28 cellular contexts compared by ENCODE assay signal in genomic region chr14:100433428-100433814, GRCh38.
"Had no signal": no experiment of that assay in that cellular context is flagged by ENCODE, and none has a peak within 500 bp of the region (broad histone marks: within the 10 kb centered on the region; RNA-seq: fewer than 3 reads in every experiment).

No MANE protein-coding gene starts in this region.

- H3K27ac ChIP-seq: lower lobe of right lung, neural progenitor cell, ovary, right atrium auricular region, right lobe of liver, skin epidermis, stomach, testis, thyroid gland, transverse colon, vagina had no signal

- H3K4me1 Mint-ChIP-seq: immature natural killer cell had no signal

- H3K27me3 Mint-ChIP-seq: naive thymus-derived CD8-positive, alpha-beta T cell; progenitor cell of endocrine pancreas; stimulated activated naive B cell treated with anti-CD40 and anti-IgM and Interleukin-4, amounts not matched to agents 10 μg/mL and 1 μg/mL and 100 μg/mL, for 72 hours had no signal

- DNase-seq: hypothalamus; immature natural killer cell; kidney; left colon; left lung; lower lobe of right lung; mammary epithelial cell; mesenchymal stem cell; naive thymus-derived CD8-positive, alpha-beta T cell; ovary; stimulated activated CD4-positive, alpha-beta T cell treated with anti-CD3 and anti-CD28 coated beads, Interleukin-12 subunit alpha, Interleukin-12 subunit beta, amount 100 ng/mL, for 4 hours; stimulated activated CD4-positive, alpha-beta T cell treated with anti-CD3 and anti-CD28 coated beads, Interleukin-15, amount 100 ng/mL, for 24 hours; stimulated activated CD4-positive, alpha-beta T cell treated with anti-CD3 and anti-CD28 coated beads, Interleukin-2, amount 100 ng/mL, for 24 hours; stimulated activated CD4-positive, alpha-beta T cell treated with anti-CD3 and anti-CD28 coated beads, Interleukin-4, amount 100 ng/mL, for 1 hour; stimulated activated naive B cell treated with anti-CD40 and anti-IgM and Interleukin-4, amounts not matched to agents 10 μg/mL and 1 μg/mL and 100 μg/mL, for 72 hours; stimulated activated naive CD8-positive, alpha-beta T cell treated with anti-CD3 and anti-CD28 coated beads, Interleukin-15, Interleukin-2, amounts not matched to agents 100 U/mL and 50 U/mL, for 24 hours; stomach; testis; thyroid gland; transverse colon; upper lobe of left lung had no signal

- H3K9ac ChIP-seq: neural progenitor cell had no signal

- H3K27me3 ChIP-seq: left lung, neural progenitor cell, ovary, right atrium auricular region, right lobe of liver, stomach, testis, thyroid gland, transverse colon, upper lobe of left lung, vagina had no signal

- ATAC-seq: left colon; left lung; lower lobe of right lung; naive thymus-derived CD8-positive, alpha-beta T cell; right lobe of liver; stimulated activated naive CD8-positive, alpha-beta T cell treated with anti-CD3 and anti-CD28 coated beads, Interleukin-15, Interleukin-2, amounts not matched to agents 100 U/mL and 50 U/mL, for 24 hours had no signal

- H2AFZ ChIP-seq: neural progenitor cell had no signal

- H3K9me3 Mint-ChIP-seq: immature natural killer cell; naive thymus-derived CD8-positive, alpha-beta T cell; nephron; neural progenitor cell; stimulated activated naive B cell treated with anti-CD40 and anti-IgM and Interleukin-4, amounts not matched to agents 10 μg/mL and 1 μg/mL and 100 μg/mL, for 72 hours had no signal

- H3K36me3 Mint-ChIP-seq: neural progenitor cell had no signal

- H3K27ac Mint-ChIP-seq: nephron; neural progenitor cell; progenitor cell of endocrine pancreas; stimulated activated naive B cell treated with anti-CD40 and anti-IgM and Interleukin-4, amounts not matched to agents 10 μg/mL and 1 μg/mL and 100 μg/mL, for 72 hours had no signal

- H3K9me3 ChIP-seq: left lung, lower lobe of right lung, ovary, right atrium auricular region, right lobe of liver, stomach, testis, thyroid gland, transverse colon, upper lobe of left lung, vagina had no signal

- H3K4me3 Mint-ChIP-seq: immature natural killer cell; naive thymus-derived CD8-positive, alpha-beta T cell; nephron; neural progenitor cell; stimulated activated naive B cell treated with anti-CD40 and anti-IgM and Interleukin-4, amounts not matched to agents 10 μg/mL and 1 μg/mL and 100 μg/mL, for 72 hours had no signal

- H3K4me1 ChIP-seq: right atrium auricular region, testis, thyroid gland, vagina had no signal

- H3K4me3 ChIP-seq: left lung, lower lobe of right lung, neural progenitor cell, ovary, right atrium auricular region, right lobe of liver, skin epidermis, stomach, testis, thyroid gland, transverse colon, upper lobe of left lung, vagina had no signal

- H3K36me3 ChIP-seq: left lung, lower lobe of right lung, neural progenitor cell, ovary, right atrium auricular region, right lobe of liver, thyroid gland, transverse colon, upper lobe of left lung, vagina had no signal
